ENCODE assay signal across 8 cellular contexts in genomic region chr21:33588485-33589335, GRCh38.
DNase-seq lines count a peak whose midpoint lies in the region; ATAC-seq and TF ChIP-seq lines count a peak whose summit lies in the region.

TSS of gene DONSON (minus strand) at chr21:33588684. CDS start at chr21:33588641, 43 bp downstream.

- DNase-seq in AG09319 (ENCODE audit: extremely low read depth, low read depth) (peak; percentile 52), NCI-H345 (lab: John Stamatoyannopoulos, UW) (peak; percentile 91), iris pigment epithelial cell (ENCODE audit: low read depth) (peak; percentile 68)
- DNase-seq in activated CD4-positive, CD25-positive, alpha-beta regulatory T cell treated with anti-CD3 and anti-CD28 coated beads, Interleukin-2, amount 50 U/mL, for 16 hours (ENCODE audit: low read depth, low spot score), result peak; percentile 79
- peak; percentile 87 for DNase-seq in central memory CD4-positive, alpha-beta T cell
- DNase-seq in stimulated activated CD4-positive, alpha-beta T cell treated with anti-CD3 and anti-CD28 coated beads, Interleukin-12 subunit alpha, Interleukin-12 subunit beta, amount 100 ng/mL, for 4 hours, result peak; percentile 87

- TF ChIP-seq CTCF in AG09319 (IDR thresholded peaks at IDR 0.05; ENCODE audit: low read depth, low read length), result no peak

- ATAC-seq in GM18909 (IDR thresholded peaks at IDR 0.05; ENCODE audit: poor library complexity, unreplicated experiment) (peak; percentile 92), HG03159 (IDR thresholded peaks at IDR 0.05; ENCODE audit: unreplicated experiment) (peak; percentile 82)

Comparison
In these comparisons a context has a peak if more than half of its experiments do, and no peak if none do; other contexts are left out.
1. Peak in every context shown above with its lines: DNase-seq and ATAC-seq.